Comparison of ENCODE assay signal across 1 cellular context in the genomic region with DNA sequence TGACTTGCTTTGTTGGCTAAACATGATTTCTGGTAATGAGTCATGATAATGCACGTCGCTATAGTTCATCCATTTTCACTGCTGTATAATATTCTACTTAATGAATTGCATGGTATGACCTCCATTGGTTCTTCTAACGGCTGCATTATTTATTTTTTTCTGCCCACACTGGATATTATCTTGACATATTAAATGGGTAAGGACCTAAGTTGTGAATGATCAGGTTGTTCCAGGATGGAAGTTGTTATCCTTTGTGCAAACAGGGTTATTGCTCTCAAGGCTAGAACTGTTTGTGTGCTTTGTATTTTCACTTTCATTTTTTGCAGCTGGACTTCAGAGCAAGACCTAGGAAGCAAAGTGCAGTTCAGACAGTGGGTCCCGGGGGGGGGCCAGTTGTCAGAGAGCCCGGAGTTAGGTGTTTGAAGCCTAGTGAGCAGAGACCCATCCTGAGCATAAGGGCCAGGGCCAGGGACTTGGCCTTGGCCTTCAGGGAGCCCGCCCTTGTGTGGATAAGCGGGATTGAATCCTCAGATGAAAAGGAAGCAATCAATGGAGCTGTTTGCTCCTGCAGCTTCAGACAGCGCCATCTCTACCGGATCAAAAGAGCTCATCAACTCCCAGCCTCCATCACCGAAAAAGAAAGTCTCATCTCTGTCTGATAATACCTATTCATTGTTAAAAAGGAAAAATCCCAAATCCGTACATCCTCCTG.
TF ChIP-seq lines count a peak whose summit lies in the region.

No MANE protein-coding gene starts in this region.

TF ChIP-seq in HepG2, 621 proteins besides CTCF, POLR2A, EP300 and RAD21 (continued from another document and continues in another):
- TF ChIP-seq MAZ (IDR thresholded peaks at IDR 0.05; ENCODE audit: borderline replicate concordance, low read depth, low read length) (peak; percentile 93), MAZ (CRISPR knock-in tag; IDR thresholded peaks at IDR 0.05; ENCODE audit: low read depth) (no peak; the same call in 1 of the 2 replicates), TBX2 (CRISPR knock-in tag; IDR thresholded peaks at IDR 0.05; ENCODE audit: borderline replicate concordance) (peak; percentile 97), FOXC1 (CRISPR knock-in tag; IDR thresholded peaks at IDR 0.05; ENCODE audit: borderline replicate concordance) (peak; percentile 52; the same call in 1 of the 2 replicates), ZNF326 (CRISPR knock-in tag; IDR thresholded peaks at IDR 0.05; ENCODE audit: borderline replicate concordance) (no peak), SP1 (IDR thresholded peaks at IDR 0.05) (no peak), SP1 (CRISPR knock-in tag; IDR thresholded peaks at IDR 0.05) (no peak), SNAI1 (CRISPR knock-in tag; IDR thresholded peaks at IDR 0.05; ENCODE audit: borderline replicate concordance) (no peak), ZNF260 (CRISPR knock-in tag; IDR thresholded peaks at IDR 0.05; ENCODE audit: borderline replicate concordance, low read depth) (peak; percentile 87; the same call in 1 of the 2 replicates), POGZ (CRISPR knock-in tag; IDR thresholded peaks at IDR 0.05) (peak; percentile 76), PHF8 (CRISPR knock-in tag; IDR thresholded peaks at IDR 0.05) (peak; percentile 46), ZC3H4 (CRISPR knock-in tag; IDR thresholded peaks at IDR 0.05; ENCODE audit: borderline replicate concordance) (no peak), ZNF816 (CRISPR knock-in tag; IDR thresholded peaks at IDR 0.05; ENCODE audit: borderline replicate concordance) (no peak), AKAP8 (CRISPR knock-in tag; IDR thresholded peaks at IDR 0.05) (no peak), MYC (CRISPR knock-in tag; IDR thresholded peaks at IDR 0.05; ENCODE audit: borderline replicate concordance) (no peak; the same call in 1 of the 2 replicates), ATF1 (CRISPR knock-in tag; IDR thresholded peaks at IDR 0.05) (peak; percentile 81), FOXJ3 (CRISPR knock-in tag; IDR thresholded peaks at IDR 0.05; ENCODE audit: borderline replicate concordance) (peak; percentile 83; the same call in 1 of the 2 replicates), SRF (IDR thresholded peaks at IDR 0.05; ENCODE audit: low read depth, low read length) (no peak), FOXK1 (CRISPR knock-in tag; IDR thresholded peaks at IDR 0.05; ENCODE audit: borderline replicate concordance, low read depth) (peak; percentile 90; the same call in 1 of the 2 replicates), ZBTB7B (CRISPR knock-in tag; IDR thresholded peaks at IDR 0.05) (peak; percentile 87), ZSCAN20 (CRISPR knock-in tag; IDR thresholded peaks at IDR 0.05; ENCODE audit: borderline replicate concordance) (0 out of 2 replicates have a peak, but pooled peaks have one; percentile 26), IKZF4 (CRISPR knock-in tag; IDR thresholded peaks at IDR 0.05; ENCODE audit: borderline replicate concordance, low read depth, not compliant biosample characterization) (no peak), PAF1 (CRISPR knock-in tag; IDR thresholded peaks at IDR 0.05) (no peak), ZNF264 (CRISPR knock-in tag; IDR thresholded peaks at IDR 0.05) (peak; percentile 69; the same call in 1 of the 2 replicates), TBX3 (IDR thresholded peaks at IDR 0.05; ENCODE audit: borderline replicate concordance) (peak; percentile 85; the same call in 1 of the 2 replicates), SNAPC2 (CRISPR knock-in tag; IDR thresholded peaks at IDR 0.05) (0 out of 2 replicates have a peak, but pooled peaks have one; percentile 63), TBP (CRISPR knock-in tag; IDR thresholded peaks at IDR 0.05) (no peak), ZNF83 (CRISPR knock-in tag; IDR thresholded peaks at IDR 0.05; ENCODE audit: borderline replicate concordance) (no peak), RFXANK (CRISPR knock-in tag; IDR thresholded peaks at IDR 0.05) (peak; percentile 42; the same call in 1 of the 2 replicates), ZNF674 (CRISPR knock-in tag; IDR thresholded peaks at IDR 0.05; ENCODE audit: low read depth) (no peak), ZNF282 (IDR thresholded peaks at IDR 0.05; ENCODE audit: partially characterized antibody) (no peak), RORA (CRISPR knock-in tag; IDR thresholded peaks at IDR 0.05) (no peak), KLF15 (CRISPR knock-in tag; IDR thresholded peaks at IDR 0.05; ENCODE audit: borderline replicate concordance) (no peak), TAF15 (IDR thresholded peaks at IDR 0.05; ENCODE audit: low read depth, low read length, poor library complexity, severe bottlenecking) (no peak), ZNF441 (CRISPR knock-in tag; IDR thresholded peaks at IDR 0.05; ENCODE audit: borderline replicate concordance) (peak; percentile 93), ZNF781 (CRISPR knock-in tag; IDR thresholded peaks at IDR 0.05; ENCODE audit: borderline replicate concordance, not compliant biosample characterization) (peak; percentile 62), ZNF564 (CRISPR knock-in tag; IDR thresholded peaks at IDR 0.05) (no peak), CHD2 (IDR thresholded peaks at IDR 0.05; ENCODE audit: low read depth, low read length) (no peak), ZC3H13 (CRISPR knock-in tag; IDR thresholded peaks at IDR 0.05) (peak; percentile 40; the same call in 1 of the 2 replicates), POLR2G (IDR thresholded peaks at IDR 0.05; ENCODE audit: low read depth, low read length) (peak; percentile 37)
- TF ChIP-seq, protein P1, sequence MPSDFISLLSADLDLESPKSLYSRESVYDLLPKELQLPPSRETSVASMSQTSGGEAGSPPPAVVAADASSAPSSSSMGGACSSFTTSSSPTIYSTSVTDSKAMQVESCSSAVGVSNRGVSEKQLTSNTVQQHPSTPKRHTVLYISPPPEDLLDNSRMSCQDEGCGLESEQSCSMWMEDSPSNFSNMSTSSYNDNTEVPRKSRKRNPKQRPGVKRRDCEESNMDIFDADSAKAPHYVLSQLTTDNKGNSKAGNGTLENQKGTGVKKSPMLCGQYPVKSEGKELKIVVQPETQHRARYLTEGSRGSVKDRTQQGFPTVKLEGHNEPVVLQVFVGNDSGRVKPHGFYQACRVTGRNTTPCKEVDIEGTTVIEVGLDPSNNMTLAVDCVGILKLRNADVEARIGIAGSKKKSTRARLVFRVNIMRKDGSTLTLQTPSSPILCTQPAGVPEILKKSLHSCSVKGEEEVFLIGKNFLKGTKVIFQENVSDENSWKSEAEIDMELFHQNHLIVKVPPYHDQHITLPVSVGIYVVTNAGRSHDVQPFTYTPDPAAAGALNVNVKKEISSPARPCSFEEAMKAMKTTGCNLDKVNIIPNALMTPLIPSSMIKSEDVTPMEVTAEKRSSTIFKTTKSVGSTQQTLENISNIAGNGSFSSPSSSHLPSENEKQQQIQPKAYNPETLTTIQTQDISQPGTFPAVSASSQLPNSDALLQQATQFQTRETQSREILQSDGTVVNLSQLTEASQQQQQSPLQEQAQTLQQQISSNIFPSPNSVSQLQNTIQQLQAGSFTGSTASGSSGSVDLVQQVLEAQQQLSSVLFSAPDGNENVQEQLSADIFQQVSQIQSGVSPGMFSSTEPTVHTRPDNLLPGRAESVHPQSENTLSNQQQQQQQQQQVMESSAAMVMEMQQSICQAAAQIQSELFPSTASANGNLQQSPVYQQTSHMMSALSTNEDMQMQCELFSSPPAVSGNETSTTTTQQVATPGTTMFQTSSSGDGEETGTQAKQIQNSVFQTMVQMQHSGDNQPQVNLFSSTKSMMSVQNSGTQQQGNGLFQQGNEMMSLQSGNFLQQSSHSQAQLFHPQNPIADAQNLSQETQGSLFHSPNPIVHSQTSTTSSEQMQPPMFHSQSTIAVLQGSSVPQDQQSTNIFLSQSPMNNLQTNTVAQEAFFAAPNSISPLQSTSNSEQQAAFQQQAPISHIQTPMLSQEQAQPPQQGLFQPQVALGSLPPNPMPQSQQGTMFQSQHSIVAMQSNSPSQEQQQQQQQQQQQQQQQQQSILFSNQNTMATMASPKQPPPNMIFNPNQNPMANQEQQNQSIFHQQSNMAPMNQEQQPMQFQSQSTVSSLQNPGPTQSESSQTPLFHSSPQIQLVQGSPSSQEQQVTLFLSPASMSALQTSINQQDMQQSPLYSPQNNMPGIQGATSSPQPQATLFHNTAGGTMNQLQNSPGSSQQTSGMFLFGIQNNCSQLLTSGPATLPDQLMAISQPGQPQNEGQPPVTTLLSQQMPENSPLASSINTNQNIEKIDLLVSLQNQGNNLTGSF (CRISPR knock-in tag; IDR thresholded peaks at IDR 0.05), result no peak
- TF ChIP-seq, protein P2, sequence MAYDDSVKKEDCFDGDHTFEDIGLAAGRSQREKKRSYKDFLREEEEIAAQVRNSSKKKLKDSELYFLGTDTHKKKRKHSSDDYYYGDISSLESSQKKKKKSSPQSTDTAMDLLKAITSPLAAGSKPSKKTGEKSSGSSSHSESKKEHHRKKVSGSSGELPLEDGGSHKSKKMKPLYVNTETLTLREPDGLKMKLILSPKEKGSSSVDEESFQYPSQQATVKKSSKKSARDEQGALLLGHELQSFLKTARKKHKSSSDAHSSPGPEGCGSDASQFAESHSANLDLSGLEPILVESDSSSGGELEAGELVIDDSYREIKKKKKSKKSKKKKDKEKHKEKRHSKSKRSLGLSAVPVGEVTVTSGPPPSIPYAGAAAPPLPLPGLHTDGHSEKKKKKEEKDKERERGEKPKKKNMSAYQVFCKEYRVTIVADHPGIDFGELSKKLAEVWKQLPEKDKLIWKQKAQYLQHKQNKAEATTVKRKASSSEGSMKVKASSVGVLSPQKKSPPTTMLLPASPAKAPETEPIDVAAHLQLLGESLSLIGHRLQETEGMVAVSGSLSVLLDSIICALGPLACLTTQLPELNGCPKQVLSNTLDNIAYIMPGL (CRISPR knock-in tag; IDR thresholded peaks at IDR 0.05; ENCODE audit: borderline replicate concordance in 1 of 2, low read depth in 1 of 2), result peak in 1 of 2 experiments; percentile 51; a peak in 1 of 4 replicates
- TF ChIP-seq, protein P3, sequence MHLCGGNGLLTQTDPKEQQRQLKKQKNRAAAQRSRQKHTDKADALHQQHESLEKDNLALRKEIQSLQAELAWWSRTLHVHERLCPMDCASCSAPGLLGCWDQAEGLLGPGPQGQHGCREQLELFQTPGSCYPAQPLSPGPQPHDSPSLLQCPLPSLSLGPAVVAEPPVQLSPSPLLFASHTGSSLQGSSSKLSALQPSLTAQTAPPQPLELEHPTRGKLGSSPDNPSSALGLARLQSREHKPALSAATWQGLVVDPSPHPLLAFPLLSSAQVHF (CRISPR knock-in tag; IDR thresholded peaks at IDR 0.05), result no peak
- TF ChIP-seq, protein P4, sequence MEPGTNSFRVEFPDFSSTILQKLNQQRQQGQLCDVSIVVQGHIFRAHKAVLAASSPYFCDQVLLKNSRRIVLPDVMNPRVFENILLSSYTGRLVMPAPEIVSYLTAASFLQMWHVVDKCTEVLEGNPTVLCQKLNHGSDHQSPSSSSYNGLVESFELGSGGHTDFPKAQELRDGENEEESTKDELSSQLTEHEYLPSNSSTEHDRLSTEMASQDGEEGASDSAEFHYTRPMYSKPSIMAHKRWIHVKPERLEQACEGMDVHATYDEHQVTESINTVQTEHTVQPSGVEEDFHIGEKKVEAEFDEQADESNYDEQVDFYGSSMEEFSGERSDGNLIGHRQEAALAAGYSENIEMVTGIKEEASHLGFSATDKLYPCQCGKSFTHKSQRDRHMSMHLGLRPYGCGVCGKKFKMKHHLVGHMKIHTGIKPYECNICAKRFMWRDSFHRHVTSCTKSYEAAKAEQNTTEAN (CRISPR knock-in tag; conservative IDR thresholded peaks at IDR 0.05), result peak; percentile 81; the same call in 1 of the 2 replicates
- TF ChIP-seq, protein P5, sequence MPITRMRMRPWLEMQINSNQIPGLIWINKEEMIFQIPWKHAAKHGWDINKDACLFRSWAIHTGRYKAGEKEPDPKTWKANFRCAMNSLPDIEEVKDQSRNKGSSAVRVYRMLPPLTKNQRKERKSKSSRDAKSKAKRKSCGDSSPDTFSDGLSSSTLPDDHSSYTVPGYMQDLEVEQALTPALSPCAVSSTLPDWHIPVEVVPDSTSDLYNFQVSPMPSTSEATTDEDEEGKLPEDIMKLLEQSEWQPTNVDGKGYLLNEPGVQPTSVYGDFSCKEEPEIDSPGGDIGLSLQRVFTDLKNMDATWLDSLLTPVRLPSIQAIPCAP (CRISPR knock-in tag; IDR thresholded peaks at IDR 0.05; ENCODE audit: low read depth), result peak; percentile 99
- TF ChIP-seq, protein P6, sequence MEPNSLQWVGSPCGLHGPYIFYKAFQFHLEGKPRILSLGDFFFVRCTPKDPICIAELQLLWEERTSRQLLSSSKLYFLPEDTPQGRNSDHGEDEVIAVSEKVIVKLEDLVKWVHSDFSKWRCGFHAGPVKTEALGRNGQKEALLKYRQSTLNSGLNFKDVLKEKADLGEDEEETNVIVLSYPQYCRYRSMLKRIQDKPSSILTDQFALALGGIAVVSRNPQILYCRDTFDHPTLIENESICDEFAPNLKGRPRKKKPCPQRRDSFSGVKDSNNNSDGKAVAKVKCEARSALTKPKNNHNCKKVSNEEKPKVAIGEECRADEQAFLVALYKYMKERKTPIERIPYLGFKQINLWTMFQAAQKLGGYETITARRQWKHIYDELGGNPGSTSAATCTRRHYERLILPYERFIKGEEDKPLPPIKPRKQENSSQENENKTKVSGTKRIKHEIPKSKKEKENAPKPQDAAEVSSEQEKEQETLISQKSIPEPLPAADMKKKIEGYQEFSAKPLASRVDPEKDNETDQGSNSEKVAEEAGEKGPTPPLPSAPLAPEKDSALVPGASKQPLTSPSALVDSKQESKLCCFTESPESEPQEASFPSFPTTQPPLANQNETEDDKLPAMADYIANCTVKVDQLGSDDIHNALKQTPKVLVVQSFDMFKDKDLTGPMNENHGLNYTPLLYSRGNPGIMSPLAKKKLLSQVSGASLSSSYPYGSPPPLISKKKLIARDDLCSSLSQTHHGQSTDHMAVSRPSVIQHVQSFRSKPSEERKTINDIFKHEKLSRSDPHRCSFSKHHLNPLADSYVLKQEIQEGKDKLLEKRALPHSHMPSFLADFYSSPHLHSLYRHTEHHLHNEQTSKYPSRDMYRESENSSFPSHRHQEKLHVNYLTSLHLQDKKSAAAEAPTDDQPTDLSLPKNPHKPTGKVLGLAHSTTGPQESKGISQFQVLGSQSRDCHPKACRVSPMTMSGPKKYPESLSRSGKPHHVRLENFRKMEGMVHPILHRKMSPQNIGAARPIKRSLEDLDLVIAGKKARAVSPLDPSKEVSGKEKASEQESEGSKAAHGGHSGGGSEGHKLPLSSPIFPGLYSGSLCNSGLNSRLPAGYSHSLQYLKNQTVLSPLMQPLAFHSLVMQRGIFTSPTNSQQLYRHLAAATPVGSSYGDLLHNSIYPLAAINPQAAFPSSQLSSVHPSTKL (CRISPR knock-in tag; IDR thresholded peaks at IDR 0.05), result peak; percentile 98
- TF ChIP-seq, protein P7, sequence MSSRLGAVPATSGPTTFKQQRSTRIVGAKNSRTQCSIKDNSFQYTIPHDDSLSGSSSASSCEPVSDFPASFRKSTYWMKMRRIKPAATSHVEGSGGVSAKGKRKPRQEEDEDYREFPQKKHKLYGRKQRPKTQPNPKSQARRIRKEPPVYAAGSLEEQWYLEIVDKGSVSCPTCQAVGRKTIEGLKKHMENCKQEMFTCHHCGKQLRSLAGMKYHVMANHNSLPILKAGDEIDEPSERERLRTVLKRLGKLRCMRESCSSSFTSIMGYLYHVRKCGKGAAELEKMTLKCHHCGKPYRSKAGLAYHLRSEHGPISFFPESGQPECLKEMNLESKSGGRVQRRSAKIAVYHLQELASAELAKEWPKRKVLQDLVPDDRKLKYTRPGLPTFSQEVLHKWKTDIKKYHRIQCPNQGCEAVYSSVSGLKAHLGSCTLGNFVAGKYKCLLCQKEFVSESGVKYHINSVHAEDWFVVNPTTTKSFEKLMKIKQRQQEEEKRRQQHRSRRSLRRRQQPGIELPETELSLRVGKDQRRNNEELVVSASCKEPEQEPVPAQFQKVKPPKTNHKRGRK (CRISPR knock-in tag; IDR thresholded peaks at IDR 0.05), result no peak
